1 cellular context compared by ENCODE assay signal in genomic region chr5:147522435-147522834, GRCh38.
TF ChIP-seq lines count a peak whose summit lies in the region.

No MANE protein-coding gene starts in this region.

TF ChIP-seq in H1, 55 proteins besides CTCF, POLR2A, EP300 and RAD21 (continued from another document):
- TF ChIP-seq CHD7 (IDR thresholded peaks at IDR 0.05; ENCODE audit: insufficient replicate concordance, low read length), result no peak
TF ChIP-seq in H1: peak in this region for 1.
